In genomic region chr5:67173959-67174358, GRCh38 we compare ENCODE assay signal across 16 cellular contexts. TPM values are rescaled to one million over a fixed set of nuclear protein-coding genes. Genes with fewer than 3 reads are reported as not detected.
DNase-seq lines count a peak whose midpoint lies in the region; ATAC-seq and TF ChIP-seq lines count a peak whose summit lies in the region.
"Had no signal": no experiment of that assay in that cellular context is flagged by ENCODE, and none has a peak within 500 bp of the region (broad histone marks: within the 10 kb centered on the region; RNA-seq: fewer than 3 reads in every experiment).

No MANE protein-coding gene starts in this region.

- no peak overlapping the region for H3K18ac ChIP-seq in H9 (ENCODE audit: insufficient read length, low read depth, low read length)

- H3K79me1 ChIP-seq in H9 (ENCODE audit: insufficient read depth, low read depth, low read length, poor library complexity, severe bottlenecking) = no peaks in the 10 kb centered on the region

- peaks cover 8% of the 10 kb centered on the region in 2 experiments for H3K4me1 Mint-ChIP-seq in H9

- H3K4ac ChIP-seq in H9 (ENCODE audit: low read depth, low read length) = no peak overlapping the region

- H3K27me3 Mint-ChIP-seq in H9 (ENCODE audit: low read depth) = no peaks in the 10 kb centered on the region

- no CpG with 5 or more reads among the region's 1 CpG for WGBS in H9 (ENCODE audit: extremely low coverage, insufficient read length, low lambda C conversion rate)

- no peak overlapping the region for H2BK20ac ChIP-seq in H9 (ENCODE audit: low read depth, low read length, poor library complexity, severe bottlenecking)

- no peaks in the 10 kb centered on the region for H3K4me1 ChIP-seq in H9 (ENCODE audit: insufficient read depth, low read length)
- H3K4me1 ChIP-seq: BLaER1 had no signal

- no peak overlapping the region for H2AFZ ChIP-seq in H9 (ENCODE audit: low read length)

- no peak overlapping the region for H3K9ac ChIP-seq in H9 (ENCODE audit: extremely low read depth, insufficient read length, low read length)
- H3K9ac ChIP-seq: BLaER1 had no signal

- no peaks in the 10 kb centered on the region for H3K23me2 ChIP-seq in H9 (ENCODE audit: insufficient read length, low read depth, low read length, poor library complexity, severe bottlenecking)

- TF ChIP-seq CTCF in H9 (conservative IDR thresholded peaks at IDR 0.05) = no peak

- H2BK15ac ChIP-seq in H9 (ENCODE audit: low read depth, low read length) = no peak overlapping the region

- no peak overlapping the region for H3K23ac ChIP-seq in H9 (ENCODE audit: insufficient read length, low read depth, low read length)

- peaks cover 0 to 10% (median 3%) of the 10 kb centered on the region in 3 experiments; a peak in 5 of 7 replicates for H3K36me3 Mint-ChIP-seq in H9 (ENCODE audit: insufficient read depth in 1 of 3, low read depth in 3 of 3)

- ATAC-seq in activated CD4-positive, CD25-positive, alpha-beta regulatory T cell treated with anti-CD3 and anti-CD28 coated beads, Interleukin-2, amount 50 U/mL, for 24 hours = peak; percentile 67 to 76

- H3K79me2 ChIP-seq in H9 (ENCODE audit: insufficient read depth, low read length) = no peaks in the 10 kb centered on the region

- no peak overlapping the region for H3K14ac ChIP-seq in H9 (ENCODE audit: insufficient read depth, low read length)

- H2BK120ac ChIP-seq in H9 (ENCODE audit: low read depth, low read length, poor library complexity, severe bottlenecking) = no peak overlapping the region

- H3K9me3 ChIP-seq in H9 (ENCODE audit: control insufficient read depth, low read depth, low read length) = no peaks in the 10 kb centered on the region

- H2AK5ac ChIP-seq in H9 (ENCODE audit: insufficient read length, low read length) = no peak overlapping the region

- no peak overlapping the region for H3K27ac Mint-ChIP-seq in H9

- H4K20me1 ChIP-seq in H9 (ENCODE audit: control insufficient read depth, insufficient read depth, insufficient read length) = no peaks in the 10 kb centered on the region
- H4K20me1 ChIP-seq: BLaER1 had no signal

- H3T11ph ChIP-seq in H9 (ENCODE audit: low read length) = no peak overlapping the region

- DNase-seq in activated CD4-positive, CD25-positive, alpha-beta regulatory T cell treated with anti-CD3 and anti-CD28 coated beads, Interleukin-2, amount 50 U/mL, for 72 hours = no peak
- DNase-seq in HT1080 (ENCODE audit: low read depth) (peak; percentile 37), amniotic epithelial cell (ENCODE audit: low read depth) (peak; percentile 11), myocyte (ENCODE audit: low read depth) (peak; percentile 50), medulla oblongata (ENCODE audit: extremely low spot score) (no peak), HCEC 1CT (no peak), H9 (no peak)
- DNase-seq: 8988T, GOT3, MV-4-11, NCI-H1417 treated with DMSO at 0.1 percent for 48 hours, NCI-H2029 treated with DMSO at 0.1 percent for 48 hours, NCI-H524 treated with DMSO at 0.1 percent for 48 hours had no signal

- no peak overlapping the region for H2BK5ac ChIP-seq in H9 (ENCODE audit: insufficient read length, low read length)

- H2BK12ac ChIP-seq in H9 (ENCODE audit: insufficient read length, low read depth, low read length) = no peak overlapping the region

- no peak overlapping the region for H3K56ac ChIP-seq in H9 (ENCODE audit: insufficient read length, low read depth, low read length)

- H3K4me2 ChIP-seq in H9 (ENCODE audit: insufficient read depth, insufficient read length, low read length) = no peak overlapping the region
- H3K4me2 ChIP-seq: BLaER1 had no signal

- H3K27me3 ChIP-seq in H9 (ENCODE audit: insufficient read depth, low read length) = no peaks in the 10 kb centered on the region
- H3K27me3 ChIP-seq: BLaER1 had no signal

- no peak overlapping the region for H4K5ac ChIP-seq in H9 (ENCODE audit: insufficient read length, low read depth, low read length)

- peaks cover 7 to 8% of the 10 kb centered on the region in 2 experiments for H3K9me3 Mint-ChIP-seq in H9

- H4K91ac ChIP-seq in H9 (ENCODE audit: insufficient read length, low read depth, low read length) = no peak overlapping the region

- no peak overlapping the region for H3K27ac ChIP-seq in H9 (ENCODE audit: insufficient read length, low read depth, low read length)
- H3K27ac ChIP-seq: BLaER1, RWPE1 had no signal

- no peak overlapping the region for H3K4me3 Mint-ChIP-seq in H9

- H4K8ac ChIP-seq in H9 (replicated peaks; ENCODE audit: insufficient read length, low read depth, low read length) = no peak overlapping the region

RNA-seq across cellular contexts. Expression of gene CD180, which starts 22.6 kb away (rescaled TPM):
- 0.20 and 0.43 TPM in 2 replicates for total RNA-seq in HT1080 (2014; rRNA removed; shearing (Covaris generic))
- 0.02 and 0.06 TPM in 2 replicates for polyA plus RNA-seq in HT1080 (2015; cell fraction: cytosol; rRNA removed)
- polyA plus RNA-seq in HT1080 (2015; cell fraction: nucleus; rRNA removed) = 0.04 and 0.05 TPM in 2 replicates
- total RNA-seq in myocyte = 0.51 TPM in 1 of 2 replicates, not detected in the other
- polyA plus RNA-seq in myocyte (2012) = 0.14 TPM
- not detected in 2 replicates for total RNA-seq in H9 (2021)

Comparison
In these comparisons a context has a peak if more than half of its experiments do, and no peak if none do; other contexts are left out.
1. DNase-seq: peak in HT1080 (single experiment), amniotic epithelial cell (single experiment) and myocyte (single experiment); none in activated CD4-positive, CD25-positive, alpha-beta regulatory T cell treated with anti-CD3 and anti-CD28 coated beads, Interleukin-2, amount 50 U/mL, for 72 hours (single experiment), medulla oblongata (single experiment), HCEC 1CT (single experiment) and H9 (single experiment).